ENCODE assay signal across 8 cellular contexts in the genomic region with DNA sequence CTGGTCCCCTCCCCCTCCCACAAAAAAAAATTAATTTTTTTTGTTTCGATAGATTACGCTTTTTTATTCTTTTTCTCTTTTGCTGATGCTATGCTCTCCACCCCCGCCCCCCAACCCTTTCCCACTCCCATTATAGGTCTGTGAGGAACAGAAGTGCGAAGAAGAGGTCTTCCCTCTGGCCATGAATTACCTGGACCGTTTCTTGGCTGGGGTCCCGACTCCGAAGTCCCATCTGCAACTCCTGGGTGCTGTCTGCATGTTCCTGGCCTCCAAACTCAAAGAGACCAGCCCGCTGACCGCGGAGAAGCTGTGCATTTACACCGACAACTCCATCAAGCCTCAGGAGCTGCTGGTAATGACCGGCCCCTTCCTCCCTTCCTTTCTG. TPM values are rescaled to one million over a fixed set of nuclear protein-coding genes. Genes with fewer than 3 reads are reported as not detected.
DNase-seq lines count a peak whose midpoint lies in the region; ATAC-seq and TF ChIP-seq lines count a peak whose summit lies in the region.

No MANE protein-coding gene starts in this region.

- H3K9me3 ChIP-seq in mucosa of rectum (ENCODE audit: control insufficient read depth in 2 of 2, low read length in 2 of 2) (no peaks in the 10 kb centered on the region), upper lobe of right lung (no peaks in the 10 kb centered on the region)

- no peak for ATAC-seq in upper lobe of right lung
- ATAC-seq in HG02970 (IDR thresholded peaks at IDR 0.05; ENCODE audit: low FRiP score, unreplicated experiment): no peak

- no peak for TF ChIP-seq CTCF in upper lobe of right lung (IDR thresholded peaks at IDR 0.05)

- H3K4me1 Mint-ChIP-seq in activated naive CD4-positive, alpha-beta T cell treated with anti-CD3 and anti-CD28 coated beads, Interleukin-2, amount 10 ng/mL, durations not matched to agents 7 days and 5 days: peaks cover 50% of the 10 kb centered on the region

- H3K27me3 Mint-ChIP-seq in activated naive CD4-positive, alpha-beta T cell treated with anti-CD3 and anti-CD28 coated beads, Interleukin-2, amount 10 ng/mL, durations not matched to agents 7 days and 5 days: no peaks in the 10 kb centered on the region

- H3K4me3 ChIP-seq in mucosa of rectum (ENCODE audit: low read length in 2 of 2) (peak overlapping the region; percentile 93 to 96), upper lobe of right lung (peak overlapping the region; percentile 77)

- H3K27ac Mint-ChIP-seq in activated naive CD4-positive, alpha-beta T cell treated with anti-CD3 and anti-CD28 coated beads, Interleukin-2, amount 10 ng/mL, durations not matched to agents 7 days and 5 days: peak overlapping the region; percentile 99

- H3K27me3 ChIP-seq in mucosa of rectum (ENCODE audit: control insufficient read depth in 2 of 2, insufficient read depth in 2 of 2, low read length in 2 of 2): no peaks in the 10 kb centered on the region
- H3K27me3 ChIP-seq in upper lobe of right lung: peaks cover 24% of the 10 kb centered on the region

- CTCF ChIA-PET in activated naive CD4-positive, alpha-beta T cell treated with anti-CD3 and anti-CD28 coated beads, Interleukin-2, amount 10 ng/mL, durations not matched to agents 7 days and 5 days (lab: Charles Lee): interaction anchor here (1.0 to 12.1 kb wide), 24 partner anchors 7 to 402 kb away, joined by 3 to 127 read pairs (median 10); a partner anchor contains a TSS

- H3K27ac ChIP-seq in cingulate gyrus (ENCODE audit: low read depth, low read length) (peak overlapping the region; percentile 83), mucosa of rectum (ENCODE audit: low read depth in 2 of 2, low read length in 2 of 2) (peak overlapping the region; percentile 88 to 94), upper lobe of right lung (peak overlapping the region; percentile 86)

- H3K9ac ChIP-seq in mucosa of rectum (ENCODE audit: low read depth in 1 of 2, low read length in 2 of 2): peak overlapping the region; percentile 99

- intact Hi-C loops in upper lobe of right lung (cut with DNase I): loop anchor here (10.0 kb wide), 1 partner anchor 391 kb away; no protein-coding TSS in a partner anchor

- H3K9me3 Mint-ChIP-seq in activated naive CD4-positive, alpha-beta T cell treated with anti-CD3 and anti-CD28 coated beads, Interleukin-2, amount 10 ng/mL, durations not matched to agents 7 days and 5 days: no peaks in the 10 kb centered on the region

- peaks cover 20 to 35% of the 10 kb centered on the region in 2 donors for H3K36me3 ChIP-seq in mucosa of rectum (ENCODE audit: control insufficient read depth in 2 of 2, insufficient read depth in 2 of 2, low read length in 2 of 2)
- H3K36me3 ChIP-seq in upper lobe of right lung: peaks cover 20% of the 10 kb centered on the region

- no peak for DNase-seq in activated naive CD4-positive, alpha-beta T cell treated with anti-CD3 and anti-CD28 coated beads, Interleukin-2, amount 10 ng/mL, durations not matched to agents 7 days and 5 days
- DNase-seq in activated naive CD4-positive, alpha-beta T cell treated with anti-CD3 and anti-CD28 coated beads, Interleukin-2, amount 50 U/mL, for 16 hours: no peak
- DNase-seq in upper lobe of right lung: no peak
- DNase-seq in putamen (ENCODE audit: low spot score): no peak
- no peak for DNase-seq in NCI-H2171 (lab: John Stamatoyannopoulos, UW)

- H3K36me3 Mint-ChIP-seq in activated naive CD4-positive, alpha-beta T cell treated with anti-CD3 and anti-CD28 coated beads, Interleukin-2, amount 10 ng/mL, durations not matched to agents 7 days and 5 days: peaks cover 60% of the 10 kb centered on the region

- H3K4me1 ChIP-seq in mucosa of rectum (ENCODE audit: control insufficient read depth in 2 of 2, insufficient read depth in 2 of 2, low read length in 2 of 2): peaks cover 54 to 64% of the 10 kb centered on the region in 2 donors
- H3K4me1 ChIP-seq in upper lobe of right lung: peaks cover 64% of the 10 kb centered on the region

- H3K4me3 Mint-ChIP-seq in activated naive CD4-positive, alpha-beta T cell treated with anti-CD3 and anti-CD28 coated beads, Interleukin-2, amount 10 ng/mL, durations not matched to agents 7 days and 5 days: peak overlapping the region; percentile 89

RNA-seq across cellular contexts. Expression of a gene that starts 2.3 kb away (rescaled TPM):
- total RNA-seq in upper lobe of right lung: 94.2 TPM

RNA-seq across cellular contexts. Expression of a gene that starts 45.2 kb away (rescaled TPM):
- total RNA-seq in upper lobe of right lung: 20.0 TPM
